In the genomic region with DNA sequence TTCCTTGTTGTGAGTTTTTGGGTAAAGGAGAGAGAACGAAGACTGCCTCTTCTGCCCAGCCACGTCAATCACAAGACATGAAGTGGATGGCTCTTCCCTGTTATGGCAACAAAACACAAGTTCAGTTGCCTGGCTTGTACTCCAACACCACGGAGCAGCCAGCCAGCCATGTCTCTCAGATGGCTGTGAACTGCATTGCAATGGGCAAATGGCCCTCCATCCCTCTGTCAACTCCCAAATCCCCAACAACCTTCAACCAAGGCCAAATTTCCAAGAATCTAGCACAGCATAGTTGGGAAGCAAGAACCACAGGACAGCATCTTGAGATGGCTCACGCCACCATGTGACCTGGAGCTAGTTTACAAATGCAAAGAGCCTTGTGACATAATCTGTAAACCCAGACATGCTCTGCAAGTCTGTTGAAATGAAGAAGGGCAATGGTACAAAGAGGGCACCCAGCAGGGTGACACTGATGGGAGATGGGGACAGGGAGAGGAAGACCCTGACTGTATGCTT, we compare ENCODE assay signal across 1 cellular context.
TF ChIP-seq lines count a peak whose summit lies in the region.

No MANE protein-coding gene starts in this region.

TF ChIP-seq in GM23338, 12 proteins besides CTCF, POLR2A, EP300 and RAD21 (continued from another document):
- TF ChIP-seq, protein P1, sequence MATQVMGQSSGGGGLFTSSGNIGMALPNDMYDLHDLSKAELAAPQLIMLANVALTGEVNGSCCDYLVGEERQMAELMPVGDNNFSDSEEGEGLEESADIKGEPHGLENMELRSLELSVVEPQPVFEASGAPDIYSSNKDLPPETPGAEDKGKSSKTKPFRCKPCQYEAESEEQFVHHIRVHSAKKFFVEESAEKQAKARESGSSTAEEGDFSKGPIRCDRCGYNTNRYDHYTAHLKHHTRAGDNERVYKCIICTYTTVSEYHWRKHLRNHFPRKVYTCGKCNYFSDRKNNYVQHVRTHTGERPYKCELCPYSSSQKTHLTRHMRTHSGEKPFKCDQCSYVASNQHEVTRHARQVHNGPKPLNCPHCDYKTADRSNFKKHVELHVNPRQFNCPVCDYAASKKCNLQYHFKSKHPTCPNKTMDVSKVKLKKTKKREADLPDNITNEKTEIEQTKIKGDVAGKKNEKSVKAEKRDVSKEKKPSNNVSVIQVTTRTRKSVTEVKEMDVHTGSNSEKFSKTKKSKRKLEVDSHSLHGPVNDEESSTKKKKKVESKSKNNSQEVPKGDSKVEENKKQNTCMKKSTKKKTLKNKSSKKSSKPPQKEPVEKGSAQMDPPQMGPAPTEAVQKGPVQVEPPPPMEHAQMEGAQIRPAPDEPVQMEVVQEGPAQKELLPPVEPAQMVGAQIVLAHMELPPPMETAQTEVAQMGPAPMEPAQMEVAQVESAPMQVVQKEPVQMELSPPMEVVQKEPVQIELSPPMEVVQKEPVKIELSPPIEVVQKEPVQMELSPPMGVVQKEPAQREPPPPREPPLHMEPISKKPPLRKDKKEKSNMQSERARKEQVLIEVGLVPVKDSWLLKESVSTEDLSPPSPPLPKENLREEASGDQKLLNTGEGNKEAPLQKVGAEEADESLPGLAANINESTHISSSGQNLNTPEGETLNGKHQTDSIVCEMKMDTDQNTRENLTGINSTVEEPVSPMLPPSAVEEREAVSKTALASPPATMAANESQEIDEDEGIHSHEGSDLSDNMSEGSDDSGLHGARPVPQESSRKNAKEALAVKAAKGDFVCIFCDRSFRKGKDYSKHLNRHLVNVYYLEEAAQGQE (IDR thresholded peaks at IDR 0.05; ENCODE audit: unreplicated experiment): no peak
- no peak for TF ChIP-seq ZNF331 (CRISPR knock-in tag; IDR thresholded peaks at IDR 0.05; ENCODE audit: low read depth)
